Comparison of ENCODE assay signal across 8 cellular contexts in the genomic region with DNA sequence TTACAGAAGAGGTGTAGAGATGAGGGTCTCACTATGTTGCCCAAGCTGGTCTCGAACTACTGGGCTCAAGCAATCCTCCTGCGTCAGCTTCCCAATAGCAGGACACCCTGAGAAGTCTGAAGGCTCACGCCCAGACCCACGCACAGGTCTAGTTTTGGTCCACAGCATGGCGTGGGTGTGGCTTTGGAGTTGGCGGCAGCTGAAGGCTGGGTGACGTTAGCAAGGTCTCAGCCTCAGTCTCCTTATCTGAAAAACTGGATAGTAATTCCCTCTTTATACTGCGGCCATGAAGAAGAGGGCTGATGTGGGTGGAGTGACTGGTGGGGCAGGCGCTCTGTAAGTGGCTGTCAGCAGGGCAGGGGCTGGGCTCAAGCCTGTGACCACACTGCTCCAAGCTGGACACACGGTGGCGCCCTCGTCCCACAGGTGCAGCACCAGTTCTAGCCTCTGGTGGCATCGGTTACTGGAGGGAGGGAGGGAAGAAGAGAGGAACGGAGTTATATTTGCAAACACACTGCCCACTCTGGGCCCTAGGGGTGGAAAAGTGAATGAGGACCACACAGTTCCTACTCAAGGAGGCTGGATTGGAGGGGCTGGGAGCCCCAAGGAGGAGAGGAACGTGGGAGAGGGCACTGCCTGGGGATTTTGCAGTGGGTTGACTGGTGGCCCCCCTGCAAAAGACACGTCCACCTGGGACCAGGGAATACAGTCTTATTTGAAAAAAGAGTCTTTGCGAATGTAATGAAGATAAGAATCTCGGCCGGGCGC. TPM values are rescaled to one million over a fixed set of nuclear protein-coding genes. Genes with fewer than 3 reads are reported as not detected.
DNase-seq lines count a peak whose midpoint lies in the region; ATAC-seq and TF ChIP-seq lines count a peak whose summit lies in the region.

No MANE protein-coding gene starts in this region.

- CTCF ChIA-PET in AG04450 (lab: Charles Lee), result interaction anchor here (0.8 to 16.5 kb wide), 16 partner anchors 10 to 325 kb away, joined by 3 to 375 read pairs (median 5); partner anchors contain the start of genes CDC42EP1 and GCAT

- DNase-seq in AG04450 (ENCODE audit: low read depth, low spot score) (peak; percentile 89), NCI-H524 (lab: John Stamatoyannopoulos, UW) (peak; percentile 89 to 93), cerebellar cortex (ENCODE audit: low spot score) (peak; percentile 89), left kidney (ENCODE audit: low read depth, low spot score) (peak; percentile 97)
- peak; percentile 88 for DNase-seq in activated CD4-positive, alpha-beta T cell treated with anti-CD3 and anti-CD28 coated beads for 24 hours (ENCODE audit: low read depth in 2 of 2)
- peak; percentile 82 for DNase-seq in stimulated activated CD4-positive, alpha-beta T cell treated with anti-CD3 and anti-CD28 coated beads, Interleukin-2, amount 100 ng/mL, for 4 hours (ENCODE audit: low read depth)

- peak; percentile 91 for TF ChIP-seq CTCF in AG04450 (IDR thresholded peaks at IDR 0.05; ENCODE audit: low read depth, low read length)

- H3K27me3 ChIP-seq in AG04450 (ENCODE audit: control insufficient read depth, insufficient read depth, low read length), result no peaks in the 10 kb centered on the region

- peak; percentile 57 for ATAC-seq in GM18870 (IDR thresholded peaks at IDR 0.05; ENCODE audit: unreplicated experiment)
- peak; percentile 79 for ATAC-seq in HG03175 (IDR thresholded peaks at IDR 0.05; ENCODE audit: unreplicated experiment)

- no peak overlapping the region for H3K27ac ChIP-seq in AG04450 (ENCODE audit: low read depth, low read length)

- H3K9me3 ChIP-seq in AG04450 (ENCODE audit: control insufficient read depth, insufficient read depth, low read length), result no peaks in the 10 kb centered on the region

- H3K4me3 ChIP-seq in AG04450 (ENCODE audit: low read depth, low read length), result no peak overlapping the region

- POLR2A ChIA-PET in AG04450 (lab: Yijun Ruan, JAX), result interaction anchor here (0.7 to 1.8 kb wide), 2 partner anchors 21 to 54 kb away, joined by 3 to 6 read pairs; no protein-coding TSS in a partner anchor

RNA-seq across cellular contexts. Expression of gene CARD10, which starts 19.6 kb away (rescaled TPM):
- 5.8 and 9.6 TPM in 2 replicates for polyA plus RNA-seq in AG04450 (2011; rRNA removed)
- 8.6 and 10.7 TPM in 2 replicates for polyA minus RNA-seq in AG04450 (2011; rRNA and poly(A)+ RNA removed)

RNA-seq across cellular contexts. Expression of gene CDC42EP1, which starts 21.5 kb away (rescaled TPM):
- polyA plus RNA-seq in AG04450 (2011; rRNA removed), result 13.0 and 18.4 TPM in 2 replicates
- polyA minus RNA-seq in AG04450 (2011; rRNA and poly(A)+ RNA removed), result 11.3 and 11.8 TPM in 2 replicates

RNA-seq across cellular contexts. Expression of gene LGALS2, which starts 41.1 kb away (rescaled TPM):
- polyA plus RNA-seq in AG04450 (2011; rRNA removed), result not detected in 2 replicates
- polyA minus RNA-seq in AG04450 (2011; rRNA and poly(A)+ RNA removed), result not detected in 2 replicates

RNA-seq across cellular contexts. Expression of gene MFNG, which starts 52.6 kb away (rescaled TPM):
- 0.04 and 0.06 TPM in 2 replicates for polyA plus RNA-seq in AG04450 (2011; rRNA removed)
- not detected in 2 replicates for polyA minus RNA-seq in AG04450 (2011; rRNA and poly(A)+ RNA removed)
